Comparison of ENCODE assay signal across 19 cellular contexts in genomic region chr15:90240856-90241255, GRCh38. TPM values are rescaled to one million over a fixed set of nuclear protein-coding genes. Genes with fewer than 3 reads are reported as not detected.
DNase-seq lines count a peak whose midpoint lies in the region; ATAC-seq, FAIRE-seq and TF ChIP-seq lines count a peak whose summit lies in the region.
"Had no signal": no experiment of that assay in that cellular context is flagged by ENCODE, and none has a peak within 500 bp of the region (broad histone marks: within the 10 kb centered on the region; RNA-seq: fewer than 3 reads in every experiment).

No MANE protein-coding gene starts in this region.

- no TSS peak for BruUV-seq in K562 (replicated peaks; lab: Mats Ljungman, UMichigan)

- H2AFZ ChIP-seq in K562 (ENCODE audit: low read depth, low read length) (peak overlapping the region; percentile 90), neuronal stem cell (ENCODE audit: low read length) (no peak overlapping the region)

- H2BK15ac ChIP-seq in neuronal stem cell (ENCODE audit: low read length) = no peak overlapping the region

- no peak for FAIRE-seq in K562 (lab: Jason Lieb, UNC)
- FAIRE-seq: GM12892, H54 had no signal

- H4K91ac ChIP-seq in neuronal stem cell (ENCODE audit: low read depth, low read length, poor library complexity) = no peak overlapping the region

- H3K27me3 Mint-ChIP-seq in T-helper 2 cell treated with Interferon-gamma antibody and Interleukin-4, amounts not matched to agents 5 μg/mL and 100 μg/mL, for 36 hours (ENCODE audit: low read depth) = no peaks in the 10 kb centered on the region
- H3K27me3 Mint-ChIP-seq: CD4-positive, CD25-positive, alpha-beta regulatory T cell had no signal

- H3K9ac ChIP-seq in K562 (ENCODE audit: insufficient read depth in 1 of 2, low read depth in 2 of 2, low read length in 2 of 2) (peak overlapping the region in 1 of 2 experiments; percentile 82; a peak in 2 of 4 replicates), neuronal stem cell (ENCODE audit: low read depth, low read length, poor library complexity) (peak overlapping the region; percentile 63)
- H3K9ac ChIP-seq: BLaER1 treated with 17β-estradiol and CSF1 and Interleukin-3, amounts not matched to agents 10 nM and 100 nM had no signal

- H3K9me1 ChIP-seq in K562 (ENCODE audit: control insufficient read depth, insufficient read depth, low read length) = peaks cover 3% of the 10 kb centered on the region

- no peak; the same call in 2 of the 3 replicates for ATAC-seq in K562
- ATAC-seq in GM19328 (IDR thresholded peaks at IDR 0.05; ENCODE audit: unreplicated experiment) = no peak
- ATAC-seq: HCT116 had no signal

- H3K4me1 Mint-ChIP-seq in T-helper 2 cell treated with Interferon-gamma antibody and Interleukin-4, amounts not matched to agents 5 μg/mL and 100 μg/mL, for 36 hours (ENCODE audit: low read depth) = peaks cover 8% of the 10 kb centered on the region

- TF ChIP-seq EP300 in K562 (IDR thresholded peaks at IDR 0.05; ENCODE audit: low read length) = no peak

- no peak for DNase-seq in T-helper 2 cell treated with Interferon-gamma antibody and Interleukin-4, amounts not matched to agents 5 μg/mL and 100 μg/mL, for 36 hours (ENCODE audit: low spot score)
- no peak for DNase-seq in T-helper 2 cell
- DNase-seq in NCI-H2171 (lab: John Stamatoyannopoulos, UW) = peak; percentile 31
- no peak for DNase-seq in K562 (ENCODE audit: extremely low read depth in 1 of 4, low spot score in 3 of 4)
- DNase-seq in neuronal stem cell (ENCODE audit: low spot score) = no peak
- no peak for DNase-seq in retina
- no peak for DNase-seq in GM20000 (ENCODE audit: low spot score)
- DNase-seq: ACHN; CD4-positive, CD25-positive, alpha-beta regulatory T cell; DMS153; DMS79 treated with DMSO at 0.1 percent for 48 hours; EL; GDM1 had no signal

- TF ChIP-seq CTCF in K562 (IDR thresholded peaks at IDR 0.05 in 2 of 3, conservative IDR thresholded peaks at IDR 0.05 in 1 of 3; ENCODE audit: insufficient read depth in 2 of 3, low read depth in 1 of 3, low read length in 3 of 3) = no peak
- no peak for TF ChIP-seq CTCF in GM20000 (IDR thresholded peaks at IDR 0.05; ENCODE audit: extremely low read depth, missing control alignments)

- H3K27me3 ChIP-seq in K562 (ENCODE audit: control insufficient read depth in 2 of 2, insufficient read depth in 2 of 2, low read length in 2 of 2) (no peaks in the 10 kb centered on the region), neuronal stem cell (ENCODE audit: control insufficient read depth in 3 of 3, insufficient read depth in 3 of 3, low read depth in 1 of 3, low read length in 3 of 3) (no peaks in the 10 kb centered on the region)
- H3K27me3 ChIP-seq: BLaER1 treated with 17β-estradiol and CSF1 and Interleukin-3, amounts not matched to agents 10 nM and 100 nM had no signal

- no peaks in the 10 kb centered on the region for H4K20me1 ChIP-seq in K562 (replicated peaks; ENCODE audit: control insufficient read depth, insufficient read depth, low read length)
- H4K20me1 ChIP-seq: BLaER1 treated with 17β-estradiol and CSF1 and Interleukin-3, amounts not matched to agents 10 nM and 100 nM had no signal

- no peak overlapping the region for H3K4ac ChIP-seq in neuronal stem cell (ENCODE audit: low read length)

- intact Hi-C loops in K562 (cut with micrococcal nuclease) = no loop called here

- H3K79me1 ChIP-seq in neuronal stem cell (ENCODE audit: low read depth, low read length) = no peaks in the 10 kb centered on the region

- H3K4me3 Mint-ChIP-seq in T-helper 2 cell treated with Interferon-gamma antibody and Interleukin-4, amounts not matched to agents 5 μg/mL and 100 μg/mL, for 36 hours = no peak overlapping the region
- H3K4me3 Mint-ChIP-seq: CD4-positive, CD25-positive, alpha-beta regulatory T cell had no signal

- no peak overlapping the region for H3K14ac ChIP-seq in neuronal stem cell (ENCODE audit: low read length)

- peak overlapping the region; percentile 55 for H3K4me2 ChIP-seq in K562 (ENCODE audit: insufficient read depth, low read length)
- no peak overlapping the region for H3K4me2 ChIP-seq in neuronal stem cell (ENCODE audit: insufficient read depth, low read length, poor library complexity, severe bottlenecking)
- H3K4me2 ChIP-seq: BLaER1 treated with 17β-estradiol and CSF1 and Interleukin-3, amounts not matched to agents 10 nM and 100 nM had no signal

- H2BK12ac ChIP-seq in neuronal stem cell (ENCODE audit: low read length) = no peak overlapping the region

- no peaks in the 10 kb centered on the region for H3K79me2 ChIP-seq in K562 (ENCODE audit: control insufficient read depth, insufficient read depth, low read length)

- H3K4me3 ChIP-seq in K562 (no peak overlapping the region), neuronal stem cell (ENCODE audit: low read length in 2 of 2) (no peak overlapping the region)
- H3K4me3 ChIP-seq: BLaER1 treated with 17β-estradiol and CSF1 and Interleukin-3, amounts not matched to agents 10 nM and 100 nM had no signal

- H3K4me1 ChIP-seq in K562 (replicated peaks in 1 of 2; ENCODE audit: control insufficient read depth in 2 of 2, insufficient read depth in 2 of 2, low read length in 2 of 2) (peaks cover 21 to 27% of the 10 kb centered on the region in 2 experiments), neuronal stem cell (ENCODE audit: control insufficient read depth in 2 of 2, insufficient read depth in 1 of 2, low read depth in 1 of 2, low read length in 2 of 2) (no peaks in the 10 kb centered on the region)

- no peak for TF ChIP-seq POLR2A in K562 (conservative IDR thresholded peaks at IDR 0.05)

- H3K27ac ChIP-seq in K562 (ENCODE audit: extremely low read depth, low read depth, low read length) (peak overlapping the region; percentile 74; the same call in 1 of the 3 replicates), neuronal stem cell (replicated peaks; ENCODE audit: low read length) (no peak overlapping the region)
- H3K27ac ChIP-seq: BLaER1 treated with 17β-estradiol and CSF1 and Interleukin-3, amounts not matched to agents 10 nM and 100 nM had no signal

- H3K36me3 ChIP-seq in K562 (ENCODE audit: control insufficient read depth, insufficient read depth, low read length) (peaks cover 19% of the 10 kb centered on the region; the same call in 2 of the 3 replicates), neuronal stem cell (replicated peaks in 1 of 2; ENCODE audit: control insufficient read depth in 2 of 2, insufficient read depth in 2 of 2, low read length in 2 of 2) (peaks cover 0 to 17% of the 10 kb centered on the region in 2 donors)

- H2BK120ac ChIP-seq in neuronal stem cell (ENCODE audit: low read depth, low read length) = no peak overlapping the region

- H3K27ac Mint-ChIP-seq in T-helper 2 cell treated with Interferon-gamma antibody and Interleukin-4, amounts not matched to agents 5 μg/mL and 100 μg/mL, for 36 hours = peak overlapping the region; percentile 10
- H3K27ac Mint-ChIP-seq: CD4-positive, CD25-positive, alpha-beta regulatory T cell had no signal

- peak overlapping the region; percentile 66 for H2BK5ac ChIP-seq in neuronal stem cell (ENCODE audit: low read length)

- no peak for TF ChIP-seq RAD21 in K562 (CRISPR knock-in tag; conservative IDR thresholded peaks at IDR 0.05 in 1 of 2, IDR thresholded peaks at IDR 0.05 in 1 of 2)

- no peak overlapping the region for H2AK5ac ChIP-seq in neuronal stem cell (ENCODE audit: low read depth, low read length)

- WGBS in K562 (ENCODE audit: insufficient coverage, low coverage, missing lambda C conversion rate) = 79% methylated on average over 8 of the region's 8 CpGs
- WGBS in neuronal stem cell (ENCODE audit: extremely low coverage in 2 of 2, insufficient read length in 2 of 2, insufficient replicate concordance in 1 of 2), 2 donors = no CpG with 5 or more reads among the region's 8 CpGs

- no peak overlapping the region for H4K8ac ChIP-seq in neuronal stem cell (ENCODE audit: low read depth, low read length)

- CTCF ChIA-PET in K562 (lab: Yijun Ruan, JAX; ENCODE audit: low intra/inter-chr PET ratio) = no interaction called here

- H3K23ac ChIP-seq in neuronal stem cell (ENCODE audit: low read depth, low read length, poor library complexity) = peak overlapping the region; percentile 80

- POLR2A ChIA-PET in K562 (lab: Yijun Ruan, JAX) = interaction anchor here (0.5 to 2.2 kb wide), 6 partner anchors 9 to 645 kb away, joined by 3 to 13 read pairs (median 3); partner anchors contain the start of gene IDH2

- in situ Hi-C loops in K562 (cut with MboI) = no loop called here

- H3K18ac ChIP-seq in neuronal stem cell (ENCODE audit: low read length) = no peak overlapping the region

- H3K9me3 ChIP-seq in K562 (replicated peaks; ENCODE audit: control insufficient read depth, insufficient read depth, low read depth, low read length) (no peaks in the 10 kb centered on the region), neuronal stem cell (replicated peaks in 1 of 2; ENCODE audit: control insufficient read depth in 2 of 2, insufficient read depth in 1 of 2, low read depth in 1 of 2, low read length in 2 of 2) (peaks cover 0 to 2% of the 10 kb centered on the region in 2 donors)
- H3K9me3 ChIP-seq: BLaER1 treated with 17β-estradiol and CSF1 and Interleukin-3, amounts not matched to agents 10 nM and 100 nM had no signal

- H3K9me3 Mint-ChIP-seq in T-helper 2 cell treated with Interferon-gamma antibody and Interleukin-4, amounts not matched to agents 5 μg/mL and 100 μg/mL, for 36 hours = no peaks in the 10 kb centered on the region
- H3K9me3 Mint-ChIP-seq: CD4-positive, CD25-positive, alpha-beta regulatory T cell had no signal

- peaks cover 25% of the 10 kb centered on the region for H3K36me3 Mint-ChIP-seq in T-helper 2 cell treated with Interferon-gamma antibody and Interleukin-4, amounts not matched to agents 5 μg/mL and 100 μg/mL, for 36 hours (ENCODE audit: low read depth)

RNA-seq across cellular contexts. Expression of gene GDPGP1, which starts 6.8 kb away (rescaled TPM):
- total RNA-seq in K562 (2011; cell fraction: chromatin; rRNA removed; ENCODE audit: low replicate concordance) = 9.0 and 29.0 TPM in 2 replicates
- 29.9 and 32.4 TPM in 2 replicates for total RNA-seq in K562 (2011; cell fraction: nucleolus; rRNA removed)
- 18.3 and 18.8 TPM in 2 replicates for total RNA-seq in K562 (2011; cell fraction: nucleoplasm; rRNA removed)
- total RNA-seq in K562 (2014; rRNA removed) (3.9 and 4.0 TPM in 2 replicates), K562 (2014; rRNA removed; fragmentation: Illumina TruSeq; extraction: Trizol) (2.8 and 3.0 TPM in 2 replicates), K562 (2015; rRNA removed; fragmentation: Illumina TruSeq; extraction: Trizol) (2.4 and 3.0 TPM in 2 replicates), K562 (2021) (6.0 and 6.1 TPM in 2 replicates)
- polyA plus RNA-seq in K562 (2011; rRNA removed) (3.7 and 4.0 TPM in 2 replicates), K562 (2014; fragmentation: Illumina TruSeq; extraction: Trizol) (1.2 and 2.0 TPM in 2 replicates), K562 (2014; fragmentation: Nextera tagmentation; extraction: Ambion mirVana) (under 1 TPM; 0.78 to 0.92 TPM), K562 (2014; rRNA removed) (2.6 and 3.3 TPM in 2 replicates)
- 1.4 and 2.7 TPM in 2 replicates for polyA plus RNA-seq in K562 (2011; cell fraction: cytosol; rRNA removed)
- polyA plus RNA-seq in K562 (2011; cell fraction: nucleus; rRNA removed) = 9.9 and 12.7 TPM in 2 replicates
- 2.3 and 4.2 TPM in 2 replicates for polyA plus RNA-seq in K562 (2012)
- polyA minus RNA-seq in K562 (2011; rRNA and poly(A)+ RNA removed) = 7.1 and 7.7 TPM in 2 replicates
- 6.0 and 7.6 TPM in 2 replicates for polyA minus RNA-seq in K562 (2011; cell fraction: cytosol; rRNA and poly(A)+ RNA removed)
- 13.9 and 15.4 TPM in 2 replicates for polyA minus RNA-seq in K562 (2011; cell fraction: nucleus; rRNA and poly(A)+ RNA removed)
- polyA plus RNA-seq in neuronal stem cell (2013, experiment 1 of 2) = 1.2 TPM
- polyA plus RNA-seq in neuronal stem cell (2013, experiment 2 of 2) = 1.6 TPM

RNA-seq across cellular contexts. Expression of gene CIB1, which starts 7.1 kb away (rescaled TPM):
- total RNA-seq in K562 (2011; cell fraction: chromatin; rRNA removed; ENCODE audit: low replicate concordance) = 14.3 and 33.8 TPM in 2 replicates
- 35.9 and 36.5 TPM in 2 replicates for total RNA-seq in K562 (2011; cell fraction: nucleolus; rRNA removed)
- total RNA-seq in K562 (2011; cell fraction: nucleoplasm; rRNA removed) = 26.0 and 30.1 TPM in 2 replicates
- total RNA-seq in K562 (2014; rRNA removed) = 61.4 and 94.5 TPM in 2 replicates
- 46.9 and 49.6 TPM in 2 replicates for total RNA-seq in K562 (2014; rRNA removed; fragmentation: Illumina TruSeq; extraction: Trizol)
- total RNA-seq in K562 (2015; rRNA removed; fragmentation: Illumina TruSeq; extraction: Trizol) = 63.4 and 64.5 TPM in 2 replicates
- total RNA-seq in K562 (2021) = 106 and 107 TPM in 2 replicates
- 136 and 186 TPM in 2 replicates for polyA plus RNA-seq in K562 (2011; rRNA removed)
- 212 and 302 TPM in 2 replicates for polyA plus RNA-seq in K562 (2011; cell fraction: cytosol; rRNA removed)
- polyA plus RNA-seq in K562 (2011; cell fraction: nucleus; rRNA removed) = 104 and 147 TPM in 2 replicates
- 132 and 166 TPM in 2 replicates for polyA plus RNA-seq in K562 (2012)
- polyA plus RNA-seq in K562 (2014; fragmentation: Illumina TruSeq; extraction: Trizol) = 107 and 138 TPM in 2 replicates
- polyA plus RNA-seq in K562 (2014; fragmentation: Nextera tagmentation; extraction: Ambion mirVana) = 10 to 100 TPM; 14.9 to 33.8 TPM
- polyA plus RNA-seq in K562 (2014; rRNA removed) = 128 and 142 TPM in 2 replicates
- 38.2 and 47.4 TPM in 2 replicates for polyA minus RNA-seq in K562 (2011; rRNA and poly(A)+ RNA removed)
- 35.2 and 37.1 TPM in 2 replicates for polyA minus RNA-seq in K562 (2011; cell fraction: cytosol; rRNA and poly(A)+ RNA removed)
- polyA minus RNA-seq in K562 (2011; cell fraction: nucleus; rRNA and poly(A)+ RNA removed) = 10.0 and 16.9 TPM in 2 replicates
- 18.7 TPM for polyA plus RNA-seq in neuronal stem cell (2013, experiment 1 of 2)
- 18.6 TPM for polyA plus RNA-seq in neuronal stem cell (2013, experiment 2 of 2)

RNA-seq across cellular contexts. Expression of gene TTLL13, which starts 8.5 kb away (rescaled TPM):
- 1.1 and 1.4 TPM in 2 replicates for total RNA-seq in K562 (2011; cell fraction: chromatin; rRNA removed; ENCODE audit: low replicate concordance)
- total RNA-seq in K562 (2011; cell fraction: nucleolus; rRNA removed) = 0.53 and 0.83 TPM in 2 replicates
- total RNA-seq in K562 (2011; cell fraction: nucleoplasm; rRNA removed) = 0.37 and 0.76 TPM in 2 replicates
- total RNA-seq in K562 (2014; rRNA removed) (0.04 TPM in 1 of 2 replicates, not detected in the other), K562 (2014; rRNA removed; fragmentation: Illumina TruSeq; extraction: Trizol) (0.10 and 0.22 TPM in 2 replicates), K562 (2015; rRNA removed; fragmentation: Illumina TruSeq; extraction: Trizol) (0.11 TPM in 1 of 2 replicates, not detected in the other), K562 (2021) (0.11 and 0.36 TPM in 2 replicates)
- polyA plus RNA-seq in K562 (2011; rRNA removed) (0.20 and 0.24 TPM in 2 replicates), K562 (2014; fragmentation: Illumina TruSeq; extraction: Trizol) (0.12 TPM in 1 of 2 replicates, not detected in the other), K562 (2014; fragmentation: Nextera tagmentation; extraction: Ambion mirVana) (under 1 TPM; 0.10 to 0.17 TPM), K562 (2014; rRNA removed) (0.05 TPM in 1 of 2 replicates, not detected in the other)
- polyA plus RNA-seq in K562 (2011; cell fraction: cytosol; rRNA removed) = 0.22 and 0.24 TPM in 2 replicates
- polyA plus RNA-seq in K562 (2011; cell fraction: nucleus; rRNA removed) = 0.49 and 0.74 TPM in 2 replicates
- polyA plus RNA-seq in K562 (2012) = 0.17 and 0.55 TPM in 2 replicates
- polyA minus RNA-seq in K562 (2011; rRNA and poly(A)+ RNA removed) = 0.28 and 0.51 TPM in 2 replicates
- polyA minus RNA-seq in K562 (2011; cell fraction: cytosol; rRNA and poly(A)+ RNA removed) = not detected in 2 replicates
- 0.22 and 0.40 TPM in 2 replicates for polyA minus RNA-seq in K562 (2011; cell fraction: nucleus; rRNA and poly(A)+ RNA removed)
- 0.32 TPM for polyA plus RNA-seq in neuronal stem cell (2013, experiment 1 of 2)
- 0.10 TPM for polyA plus RNA-seq in neuronal stem cell (2013, experiment 2 of 2)
- total RNA-seq: A172 had no signal

RNA-seq across cellular contexts. Expression of gene NGRN, which starts 24.6 kb away (rescaled TPM):
- total RNA-seq in K562 (2011; cell fraction: chromatin; rRNA removed; ENCODE audit: low replicate concordance) = 23.0 and 24.9 TPM in 2 replicates
- total RNA-seq in K562 (2011; cell fraction: nucleolus; rRNA removed) = 17.9 and 20.5 TPM in 2 replicates
- 24.8 and 26.5 TPM in 2 replicates for total RNA-seq in K562 (2011; cell fraction: nucleoplasm; rRNA removed)
- 69.5 and 73.4 TPM in 2 replicates for total RNA-seq in K562 (2014; rRNA removed)
- 54.9 and 58.8 TPM in 2 replicates for total RNA-seq in K562 (2014; rRNA removed; fragmentation: Illumina TruSeq; extraction: Trizol)
- total RNA-seq in K562 (2015; rRNA removed; fragmentation: Illumina TruSeq; extraction: Trizol) = 60.0 and 61.5 TPM in 2 replicates
- 64.6 and 66.5 TPM in 2 replicates for total RNA-seq in K562 (2021)
- 57.5 and 62.8 TPM in 2 replicates for polyA plus RNA-seq in K562 (2011; rRNA removed)
- polyA plus RNA-seq in K562 (2011; cell fraction: cytosol; rRNA removed) = 45.8 and 48.7 TPM in 2 replicates
- polyA plus RNA-seq in K562 (2011; cell fraction: nucleus; rRNA removed) = 21.4 and 27.0 TPM in 2 replicates
- polyA plus RNA-seq in K562 (2012) = 49.2 and 50.7 TPM in 2 replicates
- 47.9 and 56.5 TPM in 2 replicates for polyA plus RNA-seq in K562 (2014; fragmentation: Illumina TruSeq; extraction: Trizol)
- polyA plus RNA-seq in K562 (2014; fragmentation: Nextera tagmentation; extraction: Ambion mirVana) = 10 to 100 TPM; 14.0 to 21.0 TPM
- polyA plus RNA-seq in K562 (2014; rRNA removed) = 64.5 and 70.3 TPM in 2 replicates
- polyA minus RNA-seq in K562 (2011; rRNA and poly(A)+ RNA removed) = 37.7 and 38.0 TPM in 2 replicates
- 18.5 and 20.3 TPM in 2 replicates for polyA minus RNA-seq in K562 (2011; cell fraction: cytosol; rRNA and poly(A)+ RNA removed)
- polyA minus RNA-seq in K562 (2011; cell fraction: nucleus; rRNA and poly(A)+ RNA removed) = 8.5 and 11.4 TPM in 2 replicates
- polyA plus RNA-seq in neuronal stem cell (2013, experiment 1 of 2) = 106 TPM
- polyA plus RNA-seq in neuronal stem cell (2013, experiment 2 of 2) = 104 TPM

RNA-seq across cellular contexts. Expression of gene SEMA4B, which starts 39.7 kb away (rescaled TPM):
- 229 and 471 TPM in 2 replicates for total RNA-seq in K562 (2011; cell fraction: chromatin; rRNA removed; ENCODE audit: low replicate concordance)
- 275 and 311 TPM in 2 replicates for total RNA-seq in K562 (2011; cell fraction: nucleolus; rRNA removed)
- total RNA-seq in K562 (2011; cell fraction: nucleoplasm; rRNA removed) = 234 and 268 TPM in 2 replicates
- total RNA-seq in K562 (2014; rRNA removed) = 11.0 and 38.7 TPM in 2 replicates
- total RNA-seq in K562 (2014; rRNA removed; fragmentation: Illumina TruSeq; extraction: Trizol) = 8.5 and 10.7 TPM in 2 replicates
- 16.7 and 17.7 TPM in 2 replicates for total RNA-seq in K562 (2015; rRNA removed; fragmentation: Illumina TruSeq; extraction: Trizol)
- 33.6 and 37.9 TPM in 2 replicates for total RNA-seq in K562 (2021)
- polyA plus RNA-seq in K562 (2011; rRNA removed) = 28.8 and 56.9 TPM in 2 replicates
- polyA plus RNA-seq in K562 (2011; cell fraction: cytosol; rRNA removed) = 31.0 and 40.4 TPM in 2 replicates
- polyA plus RNA-seq in K562 (2011; cell fraction: nucleus; rRNA removed) = 155 and 194 TPM in 2 replicates
- polyA plus RNA-seq in K562 (2012) = 31.3 and 40.0 TPM in 2 replicates
- 10.9 and 16.9 TPM in 2 replicates for polyA plus RNA-seq in K562 (2014; fragmentation: Illumina TruSeq; extraction: Trizol)
- polyA plus RNA-seq in K562 (2014; fragmentation: Nextera tagmentation; extraction: Ambion mirVana) = 1 to 10 TPM; 1.3 to 1.5 TPM
- 24.8 and 27.8 TPM in 2 replicates for polyA plus RNA-seq in K562 (2014; rRNA removed)
- 41.6 and 47.9 TPM in 2 replicates for polyA minus RNA-seq in K562 (2011; rRNA and poly(A)+ RNA removed)
- 59.8 and 102 TPM in 2 replicates for polyA minus RNA-seq in K562 (2011; cell fraction: cytosol; rRNA and poly(A)+ RNA removed)
- 62.9 and 86.3 TPM in 2 replicates for polyA minus RNA-seq in K562 (2011; cell fraction: nucleus; rRNA and poly(A)+ RNA removed)
- 15.2 TPM for polyA plus RNA-seq in neuronal stem cell (2013, experiment 1 of 2)
- 15.6 TPM for polyA plus RNA-seq in neuronal stem cell (2013, experiment 2 of 2)
